ENCODE assay signal across 22 cellular contexts in genomic region chr18:14922965-14923565, GRCh38.
"Had no signal": no experiment of that assay in that cellular context is flagged by ENCODE, and none has a peak within 500 bp of the region (broad histone marks: within the 10 kb centered on the region; RNA-seq: fewer than 3 reads in every experiment).

No MANE protein-coding gene starts in this region.

- ATAC-seq: HepG2 had no signal

- H3K4me1 ChIP-seq: SJSA1 had no signal

- H3K27me3 ChIP-seq: MG63, SJSA1 had no signal

- H3K4me3 ChIP-seq: MG63, SJSA1, SK-N-MC had no signal

- DNase-seq: IMR-90, Karpas-422, KG1, MG63, NCI-H1092, NCI-H1105 treated with DMSO at 0.1 percent for 48 hours, NCI-H1417 treated with DMSO at 0.1 percent for 48 hours, NCI-H146, NCI-H1694 treated with DMSO at 0.1 percent for 48 hours, NCI-H1930, NCI-H2081, NCI-H2107, NCI-H2227 treated with DMSO at 0.1 percent for 48 hours, NCI-H524, NCI-H526 treated with DMSO at 0.1 percent for 48 hours, NCI-H748 treated with DMSO at 0.1 percent for 48 hours, Right ventricle myocardium superior, RPMI8226, SIG-M5 had no signal

- H3K27ac ChIP-seq: SJSA1, SK-N-MC had no signal

- H3K9me3 ChIP-seq: MG63 had no signal

- H3K36me3 ChIP-seq: MG63, SJSA1 had no signal
